26 cellular contexts compared by ENCODE assay signal in the genomic region with DNA sequence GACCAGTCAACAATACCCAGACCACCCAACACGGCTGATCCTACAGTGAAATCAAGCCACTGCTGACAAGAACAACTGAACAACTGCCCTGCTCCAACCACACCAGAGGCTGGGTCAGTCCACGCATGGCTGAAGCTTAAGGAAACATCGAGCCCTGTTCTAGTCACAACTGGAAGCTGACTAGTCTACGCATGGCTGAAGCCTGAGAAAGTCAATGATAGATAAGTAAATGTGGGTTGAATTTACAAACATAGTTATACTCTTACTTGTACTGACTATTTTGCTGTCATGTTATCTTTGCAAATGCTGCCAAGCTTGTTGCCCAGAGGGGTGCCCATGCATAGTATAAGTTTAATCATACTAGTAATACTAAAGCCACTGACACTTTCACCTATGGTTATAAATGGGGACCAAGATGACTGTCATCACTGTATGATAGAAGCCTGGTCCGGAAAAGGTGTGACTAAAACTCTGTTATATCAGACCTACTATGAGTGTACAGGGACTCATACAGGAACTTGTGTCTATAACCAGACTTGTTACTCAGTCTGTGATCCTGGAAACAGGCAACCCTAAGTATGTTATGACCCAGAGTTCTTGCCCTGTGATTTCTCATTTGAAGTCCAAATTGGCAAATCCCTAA. TPM values are rescaled to one million over a fixed set of nuclear protein-coding genes. Genes with fewer than 3 reads are reported as not detected.
A peak's percentile ranks its signal among the peaks of the same experiment; 100 is the strongest.
DNase-seq lines count a peak whose midpoint lies in the region; ATAC-seq, FAIRE-seq and TF ChIP-seq lines count a peak whose summit lies in the region.
"Had no signal": no experiment of that assay in that cellular context is flagged by ENCODE, and none has a peak within 500 bp of the region (broad histone marks: within the 10 kb centered on the region; RNA-seq: fewer than 3 reads in every experiment).

No MANE protein-coding gene starts in this region.

- H3K4me3 ChIP-seq in K562 (no peak overlapping the region), right cardiac atrium (ENCODE audit: low read length) (no peak overlapping the region)

- TF ChIP-seq RAD21 in K562 (CRISPR knock-in tag; conservative IDR thresholded peaks at IDR 0.05 in 1 of 2, IDR thresholded peaks at IDR 0.05 in 1 of 2): no peak

- H3K27me3 ChIP-seq in K562 (ENCODE audit: control insufficient read depth in 2 of 2, insufficient read depth in 2 of 2, low read length in 2 of 2): no peaks in the 10 kb centered on the region
- H3K27me3 ChIP-seq in right cardiac atrium (ENCODE audit: control insufficient read depth, insufficient read depth): no peaks in the 10 kb centered on the region

- H3K9me3 ChIP-seq in K562 (replicated peaks; ENCODE audit: control insufficient read depth, insufficient read depth, low read depth, low read length) (peaks cover 10% of the 10 kb centered on the region), right cardiac atrium (ENCODE audit: control insufficient read depth, low read length) (no peaks in the 10 kb centered on the region)

- peak overlapping the region; percentile 1; the same call in 1 of the 2 replicates for H3K4me2 ChIP-seq in K562 (ENCODE audit: insufficient read depth, low read length)

- peaks cover 7% of the 10 kb centered on the region; the same call in 2 of the 3 replicates for H3K36me3 ChIP-seq in K562 (ENCODE audit: control insufficient read depth, insufficient read depth, low read length)

- peaks cover 13% of the 10 kb centered on the region for H3K79me2 ChIP-seq in K562 (ENCODE audit: control insufficient read depth, insufficient read depth, low read length)

- no peak for FAIRE-seq in K562 (lab: Jason Lieb, UNC)
- FAIRE-seq: G401.6, GM19239 had no signal

- WGBS in K562 (ENCODE audit: insufficient coverage, low coverage, missing lambda C conversion rate): 58% methylated on average over 5 of the region's 5 CpGs
- 84% methylated on average over 5 of the region's 5 CpGs for WGBS in right cardiac atrium

- ATAC-seq in stimulated activated naive CD8-positive, alpha-beta T cell treated with anti-CD3 and anti-CD28 coated beads, Interleukin-15, amount 100 ng/mL, for 72 hours: peak; percentile 49
- ATAC-seq in stimulated activated naive CD8-positive, alpha-beta T cell treated with anti-CD3 and anti-CD28 coated beads, Interleukin-15, Interleukin-2, amounts not matched to agents 100 U/mL and 50 U/mL, for 24 hours: no peak
- ATAC-seq in K562: no peak
- peak; percentile 80 for ATAC-seq in stimulated activated effector memory CD8-positive, alpha-beta T cell treated with anti-CD3 and anti-CD28 coated beads, Interleukin-12 subunit alpha, Interleukin-12 subunit beta, amount 100 ng/mL, for 72 hours
- ATAC-seq in right cardiac atrium: no peak
- ATAC-seq in HG03521 (IDR thresholded peaks at IDR 0.05; ENCODE audit: unreplicated experiment): no peak
- ATAC-seq: CD8-positive, alpha-beta T cell had no signal

- DNase-seq in activated CD4-positive, alpha-beta memory T cell treated with anti-CD3 and anti-CD28 coated beads for 36 hours: peak; percentile 27
- DNase-seq in activated CD4-positive, alpha-beta memory T cell treated with anti-CD3 and anti-CD28 coated beads, Interleukin-2, amount 10 ng/mL, durations not matched to agents 7 days and 5 days: no peak
- no peak for DNase-seq in stimulated activated naive CD8-positive, alpha-beta T cell treated with anti-CD3 and anti-CD28 coated beads, Interleukin-15, amount 100 ng/mL, for 72 hours
- DNase-seq in stimulated activated naive CD8-positive, alpha-beta T cell treated with anti-CD3 and anti-CD28 coated beads, Interleukin-15, Interleukin-2, amounts not matched to agents 100 U/mL and 50 U/mL, for 24 hours: no peak
- no peak for DNase-seq in K562 (ENCODE audit: extremely low read depth in 1 of 4, low spot score in 3 of 4)
- DNase-seq in stimulated activated effector memory CD8-positive, alpha-beta T cell treated with anti-CD3 and anti-CD28 coated beads, Interleukin-12 subunit alpha, Interleukin-12 subunit beta, amount 100 ng/mL, for 72 hours (ENCODE audit: low spot score in 2 of 2): no peak
- no peak for DNase-seq in right cardiac atrium
- DNase-seq: AML-193; C1 segment of cervical spinal cord; CD8-positive, alpha-beta T cell; KG1; NCI-H1092 treated with DMSO at 0.1 percent for 48 hours; NCI-H1436 treated with DMSO at 0.1 percent for 48 hours; NCI-H1930; NCI-H510A; NK-92 treated with Interleukin-12 subunit alpha and Interleukin-12 subunit beta, amount 100 ng/mL, for 24 hours; SIG-M5 had no signal

- H2AFZ ChIP-seq in K562 (ENCODE audit: low read depth, low read length): peak overlapping the region; percentile 60

- no peak overlapping the region for H3K4me3 Mint-ChIP-seq in activated CD4-positive, alpha-beta memory T cell treated with anti-CD3 and anti-CD28 coated beads for 36 hours
- H3K4me3 Mint-ChIP-seq in activated CD4-positive, alpha-beta memory T cell treated with anti-CD3 and anti-CD28 coated beads, Interleukin-2, amount 10 ng/mL, durations not matched to agents 7 days and 5 days: no peak overlapping the region
- H3K4me3 Mint-ChIP-seq in stimulated activated naive CD8-positive, alpha-beta T cell treated with anti-CD3 and anti-CD28 coated beads, Interleukin-15, amount 100 ng/mL, for 72 hours: no peak overlapping the region
- H3K4me3 Mint-ChIP-seq in stimulated activated effector memory CD8-positive, alpha-beta T cell treated with anti-CD3 and anti-CD28 coated beads, Interleukin-12 subunit alpha, Interleukin-12 subunit beta, amount 100 ng/mL, for 72 hours: no peak overlapping the region
- H3K4me3 Mint-ChIP-seq: CD8-positive, alpha-beta T cell had no signal

- TF ChIP-seq POLR2A in K562 (conservative IDR thresholded peaks at IDR 0.05): no peak

- no peaks in the 10 kb centered on the region for H4K20me1 ChIP-seq in K562 (replicated peaks; ENCODE audit: control insufficient read depth, insufficient read depth, low read length)

- H3K9me1 ChIP-seq in K562 (ENCODE audit: control insufficient read depth, insufficient read depth, low read length): no peaks in the 10 kb centered on the region

- H3K36me3 Mint-ChIP-seq in activated CD4-positive, alpha-beta memory T cell treated with anti-CD3 and anti-CD28 coated beads for 36 hours: no peaks in the 10 kb centered on the region
- no peaks in the 10 kb centered on the region for H3K36me3 Mint-ChIP-seq in activated CD4-positive, alpha-beta memory T cell treated with anti-CD3 and anti-CD28 coated beads, Interleukin-2, amount 10 ng/mL, durations not matched to agents 7 days and 5 days (ENCODE audit: low read depth)
- no peaks in the 10 kb centered on the region for H3K36me3 Mint-ChIP-seq in stimulated activated effector memory CD8-positive, alpha-beta T cell treated with anti-CD3 and anti-CD28 coated beads, Interleukin-12 subunit alpha, Interleukin-12 subunit beta, amount 100 ng/mL, for 72 hours
- H3K36me3 Mint-ChIP-seq: CD8-positive, alpha-beta T cell had no signal

- peak overlapping the region; percentile 8 to 45; a peak in 3 of 4 replicates for H3K9ac ChIP-seq in K562 (ENCODE audit: insufficient read depth in 1 of 2, low read depth in 2 of 2, low read length in 2 of 2)

- peaks cover 11 to 73% of the 10 kb centered on the region in 2 experiments for H3K4me1 ChIP-seq in K562 (replicated peaks in 1 of 2; ENCODE audit: control insufficient read depth in 2 of 2, insufficient read depth in 2 of 2, low read length in 2 of 2)
- H3K4me1 ChIP-seq in right cardiac atrium (ENCODE audit: control insufficient read depth, insufficient read depth, low read length): no peaks in the 10 kb centered on the region

- H3K27me3 Mint-ChIP-seq in activated CD4-positive, alpha-beta memory T cell treated with anti-CD3 and anti-CD28 coated beads for 36 hours: peaks cover 21% of the 10 kb centered on the region
- H3K27me3 Mint-ChIP-seq in activated CD4-positive, alpha-beta memory T cell treated with anti-CD3 and anti-CD28 coated beads, Interleukin-2, amount 10 ng/mL, durations not matched to agents 7 days and 5 days: peaks cover 16% of the 10 kb centered on the region
- peaks cover 8% of the 10 kb centered on the region for H3K27me3 Mint-ChIP-seq in stimulated activated naive CD8-positive, alpha-beta T cell treated with anti-CD3 and anti-CD28 coated beads, Interleukin-15, amount 100 ng/mL, for 72 hours

- H3K27ac ChIP-seq in K562 (ENCODE audit: extremely low read depth, low read depth, low read length) (peak overlapping the region; percentile 81), right cardiac atrium (ENCODE audit: low read length) (no peak overlapping the region)
- H3K27ac ChIP-seq: HL-60 had no signal

- CTCF ChIA-PET in activated CD4-positive, alpha-beta memory T cell treated with anti-CD3 and anti-CD28 coated beads for 36 hours (lab: Charles Lee): no interaction called here
- CTCF ChIA-PET in activated CD4-positive, alpha-beta memory T cell treated with anti-CD3 and anti-CD28 coated beads, Interleukin-2, amount 10 ng/mL, durations not matched to agents 7 days and 5 days (lab: Charles Lee): no interaction called here
- CTCF ChIA-PET in K562 (lab: Yijun Ruan, JAX; ENCODE audit: low intra/inter-chr PET ratio): no interaction called here

- POLR2A ChIA-PET in activated CD4-positive, alpha-beta memory T cell treated with anti-CD3 and anti-CD28 coated beads for 36 hours (lab: Charles Lee): no interaction called here
- POLR2A ChIA-PET in activated CD4-positive, alpha-beta memory T cell treated with anti-CD3 and anti-CD28 coated beads, Interleukin-2, amount 10 ng/mL, durations not matched to agents 7 days and 5 days (lab: Charles Lee): no interaction called here
- POLR2A ChIA-PET in K562 (lab: Yijun Ruan, JAX): no interaction called here

- no peak for TF ChIP-seq CTCF in K562 (IDR thresholded peaks at IDR 0.05 in 2 of 3, conservative IDR thresholded peaks at IDR 0.05 in 1 of 3; ENCODE audit: insufficient read depth in 2 of 3, low read depth in 1 of 3, low read length in 3 of 3)

- TF ChIP-seq EP300 in K562 (IDR thresholded peaks at IDR 0.05; ENCODE audit: low read length): no peak

- BruUV-seq in K562 (replicated peaks; lab: Mats Ljungman, UMichigan): no TSS peak

- in situ Hi-C loops in K562 (cut with MboI): no loop called here

- H3K4me1 Mint-ChIP-seq in activated CD4-positive, alpha-beta memory T cell treated with anti-CD3 and anti-CD28 coated beads for 36 hours (ENCODE audit: low read depth): peaks cover 6% of the 10 kb centered on the region
- H3K4me1 Mint-ChIP-seq in activated CD4-positive, alpha-beta memory T cell treated with anti-CD3 and anti-CD28 coated beads, Interleukin-2, amount 10 ng/mL, durations not matched to agents 7 days and 5 days: no peaks in the 10 kb centered on the region
- no peaks in the 10 kb centered on the region for H3K4me1 Mint-ChIP-seq in stimulated activated naive CD8-positive, alpha-beta T cell treated with anti-CD3 and anti-CD28 coated beads, Interleukin-15, amount 100 ng/mL, for 72 hours
- peaks cover 5% of the 10 kb centered on the region for H3K4me1 Mint-ChIP-seq in stimulated activated effector memory CD8-positive, alpha-beta T cell treated with anti-CD3 and anti-CD28 coated beads, Interleukin-12 subunit alpha, Interleukin-12 subunit beta, amount 100 ng/mL, for 72 hours

- intact Hi-C loops in activated CD4-positive, alpha-beta memory T cell treated with anti-CD3 and anti-CD28 coated beads for 36 hours (cut with micrococcal nuclease): loop anchor here (1.0 kb wide), 3 partner anchors 202 to 377 kb away; no protein-coding TSS in a partner anchor
- intact Hi-C loops in K562 (cut with micrococcal nuclease) (loop anchor here (5.0 to 10.0 kb wide), 2 partner anchors 58 to 370 kb away; partner anchors contain the start of gene FAM111A), right cardiac atrium (cut with DNase I) (no loop called here)

- H3K27ac Mint-ChIP-seq in activated CD4-positive, alpha-beta memory T cell treated with anti-CD3 and anti-CD28 coated beads for 36 hours: no peak overlapping the region
- H3K27ac Mint-ChIP-seq in activated CD4-positive, alpha-beta memory T cell treated with anti-CD3 and anti-CD28 coated beads, Interleukin-2, amount 10 ng/mL, durations not matched to agents 7 days and 5 days: no peak overlapping the region
- no peak overlapping the region for H3K27ac Mint-ChIP-seq in stimulated activated naive CD8-positive, alpha-beta T cell treated with anti-CD3 and anti-CD28 coated beads, Interleukin-15, amount 100 ng/mL, for 72 hours
- H3K27ac Mint-ChIP-seq in stimulated activated effector memory CD8-positive, alpha-beta T cell treated with anti-CD3 and anti-CD28 coated beads, Interleukin-12 subunit alpha, Interleukin-12 subunit beta, amount 100 ng/mL, for 72 hours: no peak overlapping the region
- H3K27ac Mint-ChIP-seq: CD8-positive, alpha-beta T cell had no signal

- H3K9me3 Mint-ChIP-seq in activated CD4-positive, alpha-beta memory T cell treated with anti-CD3 and anti-CD28 coated beads for 36 hours: no peaks in the 10 kb centered on the region
- no peaks in the 10 kb centered on the region for H3K9me3 Mint-ChIP-seq in activated CD4-positive, alpha-beta memory T cell treated with anti-CD3 and anti-CD28 coated beads, Interleukin-2, amount 10 ng/mL, durations not matched to agents 7 days and 5 days
- H3K9me3 Mint-ChIP-seq in stimulated activated naive CD8-positive, alpha-beta T cell treated with anti-CD3 and anti-CD28 coated beads, Interleukin-15, amount 100 ng/mL, for 72 hours: peaks cover 0 to 3% of the 10 kb centered on the region in 2 donors
- no peaks in the 10 kb centered on the region for H3K9me3 Mint-ChIP-seq in stimulated activated effector memory CD8-positive, alpha-beta T cell treated with anti-CD3 and anti-CD28 coated beads, Interleukin-12 subunit alpha, Interleukin-12 subunit beta, amount 100 ng/mL, for 72 hours
- H3K9me3 Mint-ChIP-seq: CD8-positive, alpha-beta T cell had no signal

RNA-seq across cellular contexts. Expression of gene GLYAT, which starts 43.4 kb away (rescaled TPM):
- not detected for total RNA-seq in activated CD4-positive, alpha-beta memory T cell treated with anti-CD3 and anti-CD28 coated beads for 36 hours
- total RNA-seq in activated CD4-positive, alpha-beta memory T cell treated with anti-CD3 and anti-CD28 coated beads, Interleukin-2, amount 10 ng/mL, durations not matched to agents 7 days and 5 days: not detected
- not detected in 2 replicates for total RNA-seq in K562 (2011; cell fraction: chromatin; rRNA removed; ENCODE audit: low replicate concordance)
- total RNA-seq in K562 (2011; cell fraction: nucleolus; rRNA removed): not detected in 2 replicates
- not detected in 2 replicates for total RNA-seq in K562 (2011; cell fraction: nucleoplasm; rRNA removed)
- not detected in 2 replicates for total RNA-seq in K562 (2014; rRNA removed)
- total RNA-seq in K562 (2014; rRNA removed; fragmentation: Illumina TruSeq; extraction: Trizol): not detected in 2 replicates
- not detected in 2 replicates for total RNA-seq in K562 (2015; rRNA removed; fragmentation: Illumina TruSeq; extraction: Trizol)
- not detected in 2 replicates for total RNA-seq in K562 (2021)
- not detected in 2 replicates for polyA plus RNA-seq in K562 (2011; rRNA removed)
- polyA plus RNA-seq in K562 (2011; cell fraction: cytosol; rRNA removed): not detected in 2 replicates
- not detected in 2 replicates for polyA plus RNA-seq in K562 (2011; cell fraction: nucleus; rRNA removed)
- polyA plus RNA-seq in K562 (2012): not detected in 2 replicates
- not detected in 2 replicates for polyA plus RNA-seq in K562 (2014; fragmentation: Illumina TruSeq; extraction: Trizol)
- not detected for polyA plus RNA-seq in K562 (2014; fragmentation: Nextera tagmentation; extraction: Ambion mirVana)
- 0.47 TPM in 1 of 2 replicates, not detected in the other for polyA plus RNA-seq in K562 (2014; rRNA removed)
- not detected in 2 replicates for polyA minus RNA-seq in K562 (2011; rRNA and poly(A)+ RNA removed)
- not detected in 2 replicates for polyA minus RNA-seq in K562 (2011; cell fraction: cytosol; rRNA and poly(A)+ RNA removed)
- not detected in 2 replicates for polyA minus RNA-seq in K562 (2011; cell fraction: nucleus; rRNA and poly(A)+ RNA removed)
- under 1 TPM in 1 of 4 donors, not detected in 3; 0.39 TPM for total RNA-seq in right cardiac atrium
- 0.57 TPM for polyA plus RNA-seq in right cardiac atrium
- total RNA-seq: A172; CD8-positive, alpha-beta T cell; Daoy; H4; HT-29 had no signal
- polyA plus RNA-seq: AG04450 had no signal

Comparison
In these comparisons a context has a peak if more than half of its experiments do, and no peak if none do; other contexts are left out.
1. ATAC-seq: peak in stimulated activated naive CD8-positive, alpha-beta T cell treated with anti-CD3 and anti-CD28 coated beads, Interleukin-15, amount 100 ng/mL, for 72 hours (single experiment) and stimulated activated effector memory CD8-positive, alpha-beta T cell treated with anti-CD3 and anti-CD28 coated beads, Interleukin-12 subunit alpha, Interleukin-12 subunit beta, amount 100 ng/mL, for 72 hours (single experiment); none in stimulated activated naive CD8-positive, alpha-beta T cell treated with anti-CD3 and anti-CD28 coated beads, Interleukin-15, Interleukin-2, amounts not matched to agents 100 U/mL and 50 U/mL, for 24 hours (single experiment), K562 (single experiment), right cardiac atrium (0 of 2) and HG03521 (single experiment).
2. intact Hi-C loops: an anchor here in activated CD4-positive, alpha-beta memory T cell treated with anti-CD3 and anti-CD28 coated beads for 36 hours (1.0 kb wide) and K562 (5.0 to 10.0 kb wide); none called in right cardiac atrium.